Comparison of ENCODE assay signal across 1 cellular context in the genomic region with DNA sequence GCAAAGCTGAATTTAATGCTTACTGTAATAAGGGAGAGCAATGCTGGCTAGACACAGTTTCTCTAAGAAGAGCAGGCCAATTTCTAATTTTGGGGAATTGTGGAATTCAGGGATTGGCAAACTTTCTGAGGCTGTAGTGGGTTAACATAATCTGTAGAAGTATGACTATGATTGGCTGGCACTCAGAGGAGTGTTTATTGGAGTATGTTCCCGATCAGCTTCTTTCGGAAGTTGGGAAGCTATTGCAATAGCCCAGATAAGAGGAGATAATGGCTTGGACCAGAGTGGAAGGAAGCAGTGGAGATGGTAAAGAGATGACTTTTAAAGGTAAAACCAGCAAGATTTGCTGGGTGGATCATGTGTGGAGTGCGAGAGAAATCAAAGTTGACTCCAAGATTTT.
TF ChIP-seq lines count a peak whose summit lies in the region.

No MANE protein-coding gene starts in this region.

TF ChIP-seq in SK-N-SH, 30 proteins besides CTCF, POLR2A, EP300 and RAD21 (continued from another document):
- no peak for TF ChIP-seq EZH2phosphoT487 (IDR thresholded peaks at IDR 0.05; ENCODE audit: borderline replicate concordance, low read depth)
